Comparison of ENCODE assay signal across 1 cellular context in the genomic region with DNA sequence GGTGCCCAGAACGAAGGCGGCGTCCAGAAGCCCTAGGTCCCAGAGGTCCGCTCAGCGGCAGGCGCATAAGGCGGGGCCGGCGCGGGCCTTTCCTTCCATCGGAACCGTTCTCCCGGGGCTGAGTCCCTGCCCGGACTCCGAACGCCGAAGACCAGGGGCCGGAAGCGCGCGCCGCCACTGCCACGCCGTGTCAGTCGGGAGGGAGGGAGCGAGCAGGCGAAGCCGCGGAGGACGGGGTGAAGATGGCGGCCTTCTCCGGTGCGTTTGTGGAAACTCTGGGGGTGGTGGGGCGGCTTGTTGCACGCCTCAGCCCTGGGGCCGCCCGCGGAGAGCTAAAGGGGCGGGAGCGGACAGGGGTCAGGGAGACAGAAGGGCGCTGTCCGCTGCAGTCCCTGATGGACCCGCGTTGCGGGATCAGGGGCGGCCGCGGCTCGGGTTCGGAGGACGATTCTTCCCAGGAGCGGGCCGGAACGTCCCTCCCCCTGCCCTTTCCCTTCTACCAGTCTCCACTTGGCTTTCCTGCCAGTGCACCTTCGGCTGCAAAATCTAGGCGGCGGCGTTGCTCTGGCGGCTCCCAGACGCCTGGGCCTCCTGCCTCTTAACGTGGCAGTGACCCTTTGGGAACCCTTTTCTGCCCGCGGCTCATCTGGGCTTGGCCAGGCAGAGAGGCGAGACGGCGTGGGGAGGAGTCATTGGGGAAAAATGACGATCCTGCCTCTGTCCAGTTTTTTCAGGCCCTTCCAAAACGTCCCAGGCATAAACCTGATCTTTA.
TF ChIP-seq lines count a peak whose summit lies in the region.

Gene DDX1, plus strand, starts transcription at position 177 of the 772 bp plus-strand sequence. Its CDS starts 66 bp downstream, at position 243.

TF ChIP-seq in HepG2, 621 proteins besides CTCF, POLR2A, EP300 and RAD21 (continued from another document and continues in another):
- TF ChIP-seq ZBTB2 (CRISPR knock-in tag; IDR thresholded peaks at IDR 0.05; ENCODE audit: low read depth) (peak; percentile 97), SIN3B (IDR thresholded peaks at IDR 0.05; ENCODE audit: low read length) (peak; percentile 83), TOE1 (CRISPR knock-in tag; IDR thresholded peaks at IDR 0.05) (peak; percentile 98), CREB1 (IDR thresholded peaks at IDR 0.05) (peak; percentile 64), CREB1 (CRISPR knock-in tag; IDR thresholded peaks at IDR 0.05) (peak; percentile 90), NAIF1 (CRISPR knock-in tag; IDR thresholded peaks at IDR 0.05; ENCODE audit: borderline replicate concordance) (peak; percentile 75; the same call in 1 of the 2 replicates), ZNF816 (CRISPR knock-in tag; IDR thresholded peaks at IDR 0.05; ENCODE audit: borderline replicate concordance) (peak; percentile 91), ZNF513 (CRISPR knock-in tag; conservative IDR thresholded peaks at IDR 0.05) (no peak), NPAS2 (CRISPR knock-in tag; IDR thresholded peaks at IDR 0.05; ENCODE audit: borderline replicate concordance) (0 out of 2 replicates have a peak, but pooled peaks have one; percentile 85), ZNF30 (CRISPR knock-in tag; IDR thresholded peaks at IDR 0.05) (peak; percentile 85), RBM39 (IDR thresholded peaks at IDR 0.05; ENCODE audit: low read depth, low read length, poor library complexity, severe bottlenecking) (peak; percentile 99), ZKSCAN8 (CRISPR knock-in tag; IDR thresholded peaks at IDR 0.05; ENCODE audit: borderline replicate concordance) (peak; percentile 97), PAXIP1 (CRISPR knock-in tag; conservative IDR thresholded peaks at IDR 0.05) (peak; percentile 77), ZNF7 (CRISPR knock-in tag; IDR thresholded peaks at IDR 0.05) (peak; percentile 4; the same call in 1 of the 2 replicates), NFE2L1 (CRISPR knock-in tag; IDR thresholded peaks at IDR 0.05; ENCODE audit: borderline replicate concordance) (peak; percentile 85; the same call in 1 of the 2 replicates), GPN1 (CRISPR knock-in tag; IDR thresholded peaks at IDR 0.05; ENCODE audit: borderline replicate concordance) (no peak), IKZF4 (CRISPR knock-in tag; IDR thresholded peaks at IDR 0.05; ENCODE audit: borderline replicate concordance, low read depth, not compliant biosample characterization) (no peak), SMYD3 (CRISPR knock-in tag; IDR thresholded peaks at IDR 0.05) (no peak), ZNF674 (CRISPR knock-in tag; IDR thresholded peaks at IDR 0.05; ENCODE audit: low read depth) (no peak), CEBPB (IDR thresholded peaks at IDR 0.05; ENCODE audit: borderline replicate concordance, low read depth, low read length) (no peak), ZNF350 (CRISPR knock-in tag; IDR thresholded peaks at IDR 0.05; ENCODE audit: borderline replicate concordance, low read depth) (peak; percentile 99), RCOR2 (CRISPR knock-in tag; IDR thresholded peaks at IDR 0.05) (peak; percentile 79), SRF (IDR thresholded peaks at IDR 0.05; ENCODE audit: low read depth, low read length) (peak; percentile 81), SP140L (CRISPR knock-in tag; IDR thresholded peaks at IDR 0.05; ENCODE audit: borderline replicate concordance) (peak; percentile 98), ZNF333 (CRISPR knock-in tag; IDR thresholded peaks at IDR 0.05; ENCODE audit: borderline replicate concordance) (peak; percentile 100), ZNF282 (IDR thresholded peaks at IDR 0.05; ENCODE audit: partially characterized antibody) (no peak), SOX5 (CRISPR knock-in tag; IDR thresholded peaks at IDR 0.05; ENCODE audit: borderline replicate concordance) (peak; percentile 68; the same call in 1 of the 2 replicates), ZNF788 (CRISPR knock-in tag; IDR thresholded peaks at IDR 0.05; ENCODE audit: borderline replicate concordance) (peak; percentile 100), ZNF256 (CRISPR knock-in tag; conservative IDR thresholded peaks at IDR 0.05) (peak; percentile 98), ZNF775 (CRISPR knock-in tag; IDR thresholded peaks at IDR 0.05; ENCODE audit: borderline replicate concordance) (peak; percentile 90)
- TF ChIP-seq, protein P1, sequence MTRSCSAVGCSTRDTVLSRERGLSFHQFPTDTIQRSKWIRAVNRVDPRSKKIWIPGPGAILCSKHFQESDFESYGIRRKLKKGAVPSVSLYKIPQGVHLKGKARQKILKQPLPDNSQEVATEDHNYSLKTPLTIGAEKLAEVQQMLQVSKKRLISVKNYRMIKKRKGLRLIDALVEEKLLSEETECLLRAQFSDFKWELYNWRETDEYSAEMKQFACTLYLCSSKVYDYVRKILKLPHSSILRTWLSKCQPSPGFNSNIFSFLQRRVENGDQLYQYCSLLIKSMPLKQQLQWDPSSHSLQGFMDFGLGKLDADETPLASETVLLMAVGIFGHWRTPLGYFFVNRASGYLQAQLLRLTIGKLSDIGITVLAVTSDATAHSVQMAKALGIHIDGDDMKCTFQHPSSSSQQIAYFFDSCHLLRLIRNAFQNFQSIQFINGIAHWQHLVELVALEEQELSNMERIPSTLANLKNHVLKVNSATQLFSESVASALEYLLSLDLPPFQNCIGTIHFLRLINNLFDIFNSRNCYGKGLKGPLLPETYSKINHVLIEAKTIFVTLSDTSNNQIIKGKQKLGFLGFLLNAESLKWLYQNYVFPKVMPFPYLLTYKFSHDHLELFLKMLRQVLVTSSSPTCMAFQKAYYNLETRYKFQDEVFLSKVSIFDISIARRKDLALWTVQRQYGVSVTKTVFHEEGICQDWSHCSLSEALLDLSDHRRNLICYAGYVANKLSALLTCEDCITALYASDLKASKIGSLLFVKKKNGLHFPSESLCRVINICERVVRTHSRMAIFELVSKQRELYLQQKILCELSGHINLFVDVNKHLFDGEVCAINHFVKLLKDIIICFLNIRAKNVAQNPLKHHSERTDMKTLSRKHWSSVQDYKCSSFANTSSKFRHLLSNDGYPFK (CRISPR knock-in tag; IDR thresholded peaks at IDR 0.05; ENCODE audit: borderline replicate concordance) = peak; percentile 98; the same call in 1 of the 2 replicates
- TF ChIP-seq, protein P2, sequence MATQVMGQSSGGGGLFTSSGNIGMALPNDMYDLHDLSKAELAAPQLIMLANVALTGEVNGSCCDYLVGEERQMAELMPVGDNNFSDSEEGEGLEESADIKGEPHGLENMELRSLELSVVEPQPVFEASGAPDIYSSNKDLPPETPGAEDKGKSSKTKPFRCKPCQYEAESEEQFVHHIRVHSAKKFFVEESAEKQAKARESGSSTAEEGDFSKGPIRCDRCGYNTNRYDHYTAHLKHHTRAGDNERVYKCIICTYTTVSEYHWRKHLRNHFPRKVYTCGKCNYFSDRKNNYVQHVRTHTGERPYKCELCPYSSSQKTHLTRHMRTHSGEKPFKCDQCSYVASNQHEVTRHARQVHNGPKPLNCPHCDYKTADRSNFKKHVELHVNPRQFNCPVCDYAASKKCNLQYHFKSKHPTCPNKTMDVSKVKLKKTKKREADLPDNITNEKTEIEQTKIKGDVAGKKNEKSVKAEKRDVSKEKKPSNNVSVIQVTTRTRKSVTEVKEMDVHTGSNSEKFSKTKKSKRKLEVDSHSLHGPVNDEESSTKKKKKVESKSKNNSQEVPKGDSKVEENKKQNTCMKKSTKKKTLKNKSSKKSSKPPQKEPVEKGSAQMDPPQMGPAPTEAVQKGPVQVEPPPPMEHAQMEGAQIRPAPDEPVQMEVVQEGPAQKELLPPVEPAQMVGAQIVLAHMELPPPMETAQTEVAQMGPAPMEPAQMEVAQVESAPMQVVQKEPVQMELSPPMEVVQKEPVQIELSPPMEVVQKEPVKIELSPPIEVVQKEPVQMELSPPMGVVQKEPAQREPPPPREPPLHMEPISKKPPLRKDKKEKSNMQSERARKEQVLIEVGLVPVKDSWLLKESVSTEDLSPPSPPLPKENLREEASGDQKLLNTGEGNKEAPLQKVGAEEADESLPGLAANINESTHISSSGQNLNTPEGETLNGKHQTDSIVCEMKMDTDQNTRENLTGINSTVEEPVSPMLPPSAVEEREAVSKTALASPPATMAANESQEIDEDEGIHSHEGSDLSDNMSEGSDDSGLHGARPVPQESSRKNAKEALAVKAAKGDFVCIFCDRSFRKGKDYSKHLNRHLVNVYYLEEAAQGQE (IDR thresholded peaks at IDR 0.05; ENCODE audit: borderline replicate concordance in 1 of 2, low read depth in 1 of 2, low read length in 2 of 2) = peak; percentile 26 to 77
- TF ChIP-seq, protein P3, sequence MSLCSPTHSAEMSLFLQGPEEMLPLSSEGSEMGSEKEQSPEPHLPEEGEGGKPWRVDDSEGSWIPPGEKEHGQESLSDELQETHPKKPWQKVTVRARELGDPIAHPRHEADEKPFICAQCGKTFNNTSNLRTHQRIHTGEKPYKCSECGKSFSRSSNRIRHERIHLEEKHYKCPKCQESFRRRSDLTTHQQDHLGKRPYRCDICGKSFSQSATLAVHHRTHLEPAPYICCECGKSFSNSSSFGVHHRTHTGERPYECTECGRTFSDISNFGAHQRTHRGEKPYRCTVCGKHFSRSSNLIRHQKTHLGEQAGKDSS (CRISPR knock-in tag; IDR thresholded peaks at IDR 0.05; ENCODE audit: borderline replicate concordance, low read depth) = peak; percentile 99
- TF ChIP-seq, protein P4, sequence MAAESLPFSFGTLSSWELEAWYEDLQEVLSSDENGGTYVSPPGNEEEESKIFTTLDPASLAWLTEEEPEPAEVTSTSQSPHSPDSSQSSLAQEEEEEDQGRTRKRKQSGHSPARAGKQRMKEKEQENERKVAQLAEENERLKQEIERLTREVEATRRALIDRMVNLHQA (CRISPR knock-in tag; IDR thresholded peaks at IDR 0.05) = no peak
- TF ChIP-seq, protein P5, sequence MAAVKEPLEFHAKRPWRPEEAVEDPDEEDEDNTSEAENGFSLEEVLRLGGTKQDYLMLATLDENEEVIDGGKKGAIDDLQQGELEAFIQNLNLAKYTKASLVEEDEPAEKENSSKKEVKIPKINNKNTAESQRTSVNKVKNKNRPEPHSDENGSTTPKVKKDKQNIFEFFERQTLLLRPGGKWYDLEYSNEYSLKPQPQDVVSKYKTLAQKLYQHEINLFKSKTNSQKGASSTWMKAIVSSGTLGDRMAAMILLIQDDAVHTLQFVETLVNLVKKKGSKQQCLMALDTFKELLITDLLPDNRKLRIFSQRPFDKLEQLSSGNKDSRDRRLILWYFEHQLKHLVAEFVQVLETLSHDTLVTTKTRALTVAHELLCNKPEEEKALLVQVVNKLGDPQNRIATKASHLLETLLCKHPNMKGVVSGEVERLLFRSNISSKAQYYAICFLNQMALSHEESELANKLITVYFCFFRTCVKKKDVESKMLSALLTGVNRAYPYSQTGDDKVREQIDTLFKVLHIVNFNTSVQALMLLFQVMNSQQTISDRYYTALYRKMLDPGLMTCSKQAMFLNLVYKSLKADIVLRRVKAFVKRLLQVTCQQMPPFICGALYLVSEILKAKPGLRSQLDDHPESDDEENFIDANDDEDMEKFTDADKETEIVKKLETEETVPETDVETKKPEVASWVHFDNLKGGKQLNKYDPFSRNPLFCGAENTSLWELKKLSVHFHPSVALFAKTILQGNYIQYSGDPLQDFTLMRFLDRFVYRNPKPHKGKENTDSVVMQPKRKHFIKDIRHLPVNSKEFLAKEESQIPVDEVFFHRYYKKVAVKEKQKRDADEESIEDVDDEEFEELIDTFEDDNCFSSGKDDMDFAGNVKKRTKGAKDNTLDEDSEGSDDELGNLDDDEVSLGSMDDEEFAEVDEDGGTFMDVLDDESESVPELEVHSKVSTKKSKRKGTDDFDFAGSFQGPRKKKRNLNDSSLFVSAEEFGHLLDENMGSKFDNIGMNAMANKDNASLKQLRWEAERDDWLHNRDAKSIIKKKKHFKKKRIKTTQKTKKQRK (IDR thresholded peaks at IDR 0.05; ENCODE audit: low read length) = no peak
- TF ChIP-seq, protein P6, sequence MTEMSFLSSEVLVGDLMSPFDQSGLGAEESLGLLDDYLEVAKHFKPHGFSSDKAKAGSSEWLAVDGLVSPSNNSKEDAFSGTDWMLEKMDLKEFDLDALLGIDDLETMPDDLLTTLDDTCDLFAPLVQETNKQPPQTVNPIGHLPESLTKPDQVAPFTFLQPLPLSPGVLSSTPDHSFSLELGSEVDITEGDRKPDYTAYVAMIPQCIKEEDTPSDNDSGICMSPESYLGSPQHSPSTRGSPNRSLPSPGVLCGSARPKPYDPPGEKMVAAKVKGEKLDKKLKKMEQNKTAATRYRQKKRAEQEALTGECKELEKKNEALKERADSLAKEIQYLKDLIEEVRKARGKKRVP (CRISPR knock-in tag; IDR thresholded peaks at IDR 0.05) = peak in 1 of 2 experiments; percentile 90; a peak in 2 of 4 replicates
